In genomic region chr20:44911264-44911921, GRCh38 we compare ENCODE assay signal across 8 cellular contexts. TPM values are rescaled to one million over a fixed set of nuclear protein-coding genes. Genes with fewer than 3 reads are reported as not detected.
DNase-seq lines count a peak whose midpoint lies in the region; ATAC-seq and TF ChIP-seq lines count a peak whose summit lies in the region.

No MANE protein-coding gene starts in this region.

- DNase-seq in AG20443 (ENCODE audit: low spot score) (peak; percentile 59), GM20000 (ENCODE audit: low spot score) (peak; percentile 83), Panc1 (ENCODE audit: low read depth, low spot score) (no peak), NCI-H2107 (lab: John Stamatoyannopoulos, UW) (no peak), NCI-H1694 (lab: John Stamatoyannopoulos, UW) (no peak)
- DNase-seq in activated T-helper 9 cell treated with anti-CD3 and anti-CD28 coated beads, Interleukin-2, amount 50 U/mL, for 16 hours (ENCODE audit: low read depth) = peak; percentile 19
- peak; percentile 13 for DNase-seq in stimulated activated CD8-positive, alpha-beta memory T cell treated with anti-CD3 and anti-CD28 coated beads, Interleukin-12 subunit alpha, Interleukin-12 subunit beta, amount 100 ng/mL, for 1 hour (ENCODE audit: low read depth)

- no peak overlapping the region for H3K9ac ChIP-seq in iPS-18a (ENCODE audit: low read length)

- CTCF ChIA-PET in Panc1 (lab: Charles Lee) = no interaction called here

- peak; percentile 74 for TF ChIP-seq CTCF in GM20000 (IDR thresholded peaks at IDR 0.05; ENCODE audit: extremely low read depth, missing control alignments)
- peak; percentile 82; the same call in 1 of the 2 replicates for TF ChIP-seq CTCF in Panc1 (IDR thresholded peaks at IDR 0.05)

- peaks cover 6% of the 10 kb centered on the region; the same call in 1 of the 2 replicates for H3K4me1 ChIP-seq in Panc1 (ENCODE audit: control insufficient read depth, insufficient read depth, low read length)
- H3K4me1 ChIP-seq in iPS-18a (ENCODE audit: control insufficient read depth, low read depth, low read length) = peaks cover 7% of the 10 kb centered on the region

- H3K27me3 ChIP-seq in Panc1 (ENCODE audit: control insufficient read depth, insufficient read depth, low read length) (no peaks in the 10 kb centered on the region), iPS-18a (ENCODE audit: control insufficient read depth, insufficient read depth, low read length) (no peaks in the 10 kb centered on the region)

- no TSS peak for BruUV-seq in Panc1 (replicated peaks; lab: Mats Ljungman, UMichigan)

- H3K27ac ChIP-seq in Panc1 (ENCODE audit: low read length) (peak overlapping the region; percentile 18; the same call in 1 of the 2 replicates), iPS-18a (ENCODE audit: low read length) (no peak overlapping the region)

- in situ Hi-C loops in Panc1 (cut with HindIII; ENCODE audit: low pct_unique_long_range_greater_than_20kb, low sequenced_read_pairs) = no loop called here

- POLR2A ChIA-PET in Panc1 (lab: Charles Lee) = no interaction called here

- peak overlapping the region; percentile 91 to 93 for H3K4me3 ChIP-seq in Panc1 (ENCODE audit: low read depth in 2 of 2, low read length in 2 of 2)
- H3K4me3 ChIP-seq in iPS-18a (ENCODE audit: low read length) = peak overlapping the region; percentile 29

- H3K36me3 ChIP-seq in Panc1 (ENCODE audit: control insufficient read depth, insufficient read depth, low read length) (peaks cover 11% of the 10 kb centered on the region), iPS-18a (ENCODE audit: control insufficient read depth, low read depth, low read length) (peaks cover 40% of the 10 kb centered on the region)

- ATAC-seq in Panc1 = peak; percentile 28

- H3K9me3 ChIP-seq in Panc1 (ENCODE audit: control insufficient read depth, insufficient read depth, low read depth, low read length) (no peaks in the 10 kb centered on the region), iPS-18a (ENCODE audit: control insufficient read depth, low read depth, low read length) (no peaks in the 10 kb centered on the region)

- intact Hi-C loops in Panc1 (cut with micrococcal nuclease; ENCODE audit: unreplicated experiment) = no loop called here

RNA-seq across cellular contexts. Expression of gene PABPC1L, which starts 1.5 kb away (rescaled TPM):
- 102 TPM for total RNA-seq in Panc1 (2021; ENCODE audit: unreplicated experiment)
- polyA plus RNA-seq in Panc1 (2012; ENCODE audit: insufficient read length) = 81.8 TPM

RNA-seq across cellular contexts. Expression of gene YWHAB, which starts 25.9 kb away (rescaled TPM):
- 267 TPM for total RNA-seq in Panc1 (2021; ENCODE audit: unreplicated experiment)
- 181 TPM for polyA plus RNA-seq in Panc1 (2012; ENCODE audit: insufficient read length)

RNA-seq across cellular contexts. Expression of gene TOMM34, which starts 48.8 kb away (rescaled TPM):
- total RNA-seq in Panc1 (2021; ENCODE audit: unreplicated experiment) = 30.6 TPM
- 26.7 TPM for polyA plus RNA-seq in Panc1 (2012; ENCODE audit: insufficient read length)

RNA-seq across cellular contexts. Expression of gene STK4, which starts 54.9 kb away (rescaled TPM):
- 50.2 TPM for total RNA-seq in Panc1 (2021; ENCODE audit: unreplicated experiment)
- 15.0 TPM for polyA plus RNA-seq in Panc1 (2012; ENCODE audit: insufficient read length)

Comparison
In these comparisons a context has a peak if more than half of its experiments do, and no peak if none do; other contexts are left out.
1. DNase-seq: peak in AG20443 (single experiment), GM20000 (single experiment), activated T-helper 9 cell treated with anti-CD3 and anti-CD28 coated beads, Interleukin-2, amount 50 U/mL, for 16 hours (single experiment) and stimulated activated CD8-positive, alpha-beta memory T cell treated with anti-CD3 and anti-CD28 coated beads, Interleukin-12 subunit alpha, Interleukin-12 subunit beta, amount 100 ng/mL, for 1 hour (single experiment); none in Panc1 (single experiment), NCI-H2107 (single experiment) and NCI-H1694 (single experiment).